In genomic region chr18:70290482-70291294, GRCh38 we compare ENCODE assay signal across 1 cellular context.
TF ChIP-seq lines count a peak whose summit lies in the region.

No MANE protein-coding gene starts in this region.

TF ChIP-seq in H1, 55 proteins besides CTCF, POLR2A, EP300 and RAD21 (continued from another document):
- TF ChIP-seq ATF2 (IDR thresholded peaks at IDR 0.05; ENCODE audit: low read length) (no peak), RFX5 (IDR thresholded peaks at IDR 0.05; ENCODE audit: borderline replicate concordance, low read depth, low read length) (no peak), PHF8 (conservative IDR thresholded peaks at IDR 0.05; ENCODE audit: low read depth, low read length) (no peak), SP4 (IDR thresholded peaks at IDR 0.05; ENCODE audit: low read length) (no peak), FOSL1 (IDR thresholded peaks at IDR 0.05; ENCODE audit: insufficient read depth, low read depth, low read length) (no peak), TAF7 (optimal IDR thresholded peaks at IDR 0.05; ENCODE audit: borderline replicate concordance, low read depth, low read length) (no peak), RXRA (IDR thresholded peaks at IDR 0.05; ENCODE audit: insufficient read depth, low read depth, low read length) (no peak), ZNF274 (IDR thresholded peaks at IDR 0.05; ENCODE audit: borderline replicate concordance, extremely low read depth, low read length) (no peak)
TF ChIP-seq in H1: peak in this region for 0.
